12 cellular contexts compared by ENCODE assay signal in genomic region chr14:68936476-68936875, GRCh38. TPM values are rescaled to one million over a fixed set of nuclear protein-coding genes. Genes with fewer than 3 reads are reported as not detected.
A peak's percentile ranks its signal among the peaks of the same experiment; 100 is the strongest.
DNase-seq lines count a peak whose midpoint lies in the region; ATAC-seq and TF ChIP-seq lines count a peak whose summit lies in the region.
"Had no signal": no experiment of that assay in that cellular context is flagged by ENCODE, and none has a peak within 500 bp of the region (broad histone marks: within the 10 kb centered on the region; RNA-seq: fewer than 3 reads in every experiment).

No MANE protein-coding gene starts in this region.

- H3K27ac Mint-ChIP-seq in osteocyte (ENCODE audit: unreplicated experiment), result peak overlapping the region; percentile 94

- H3K9me3 Mint-ChIP-seq in osteocyte (ENCODE audit: unreplicated experiment), result no peaks in the 10 kb centered on the region
- H3K9me3 Mint-ChIP-seq: activated CD4-positive, alpha-beta T cell treated with anti-CD3 and anti-CD28 coated beads, Interleukin-2, amount 10 ng/mL, durations not matched to agents 7 days and 5 days; activated naive CD4-positive, alpha-beta T cell treated with anti-CD3 and anti-CD28 coated beads for 36 hours; neural crest cell had no signal

- DNase-seq in heart left ventricle (peak in 1 of 5 donors; percentile 26), cardiac septum (ENCODE audit: low spot score) (no peak), osteocyte (ENCODE audit: extremely low spot score, unreplicated experiment) (no peak), vagina (ENCODE audit: extremely low spot score in 2 of 2) (no peak), islet precursor cell (no peak), mesenteric fat pad (ENCODE audit: low spot score) (no peak)
- DNase-seq in stimulated activated CD8-positive, alpha-beta memory T cell treated with anti-CD3 and anti-CD28 coated beads, Interleukin-4, amount 100 ng/mL, for 48 hours, result no peak
- DNase-seq: activated CD4-positive, alpha-beta T cell treated with anti-CD3 and anti-CD28 coated beads, Interleukin-2, amount 10 ng/mL, durations not matched to agents 7 days and 5 days; activated naive CD4-positive, alpha-beta T cell treated with anti-CD3 and anti-CD28 coated beads for 36 hours; stimulated activated naive CD4-positive, alpha-beta T cell treated with Interleukin-2 at 50 U/mL for 16 hours had no signal

- WGBS in heart left ventricle, 4 donors, result 34 to 57% (median 43%) methylated on average over 8 of the region's 8 CpGs
- 34 to 62% methylated on average over 2 to 8 of the region's 8 CpGs for WGBS in gastroesophageal sphincter (ENCODE audit: low coverage in 1 of 2), 2 donors

- H3K36me3 ChIP-seq in heart left ventricle (peaks cover 0 to 2% (median 0%) of the 10 kb centered on the region in 9 donors), gastroesophageal sphincter (no peaks in the 10 kb centered on the region), vagina (no peaks in the 10 kb centered on the region)

- intact Hi-C loops in heart left ventricle (cut with DNase I) (loop anchor here in 7 of 10 donors (1.0 to 5.0 kb wide), 4 partner anchors 41 to 116 kb away; partner anchors contain the start of gene ACTN1 (in 6 of the 7)), cardiac septum (cut with DNase I) (no loop called here), vagina (cut with DNase I) (loop anchor here (5.0 kb wide), 1 partner anchor 41 kb away; the partner anchor contains the start of gene ACTN1)

- no peaks in the 10 kb centered on the region for H3K9me3 ChIP-seq in heart left ventricle
- H3K9me3 ChIP-seq in gastroesophageal sphincter, result no peaks in the 10 kb centered on the region
- H3K9me3 ChIP-seq in vagina, result no peaks in the 10 kb centered on the region

- H3K4me3 Mint-ChIP-seq in osteocyte (ENCODE audit: unreplicated experiment), result peak overlapping the region; percentile 5
- H3K4me3 Mint-ChIP-seq: activated CD4-positive, alpha-beta T cell treated with anti-CD3 and anti-CD28 coated beads, Interleukin-2, amount 10 ng/mL, durations not matched to agents 7 days and 5 days; activated naive CD4-positive, alpha-beta T cell treated with anti-CD3 and anti-CD28 coated beads for 36 hours; neural crest cell had no signal

- H3K27me3 Mint-ChIP-seq in osteocyte (ENCODE audit: unreplicated experiment), result no peaks in the 10 kb centered on the region
- H3K27me3 Mint-ChIP-seq: activated CD4-positive, alpha-beta T cell treated with anti-CD3 and anti-CD28 coated beads, Interleukin-2, amount 10 ng/mL, durations not matched to agents 7 days and 5 days had no signal

- H3K4me1 ChIP-seq in heart left ventricle (peaks cover 34 to 96% (median 75%) of the 10 kb centered on the region in 12 donors), gastroesophageal sphincter (peaks cover 25 to 100% (median 55%) of the 10 kb centered on the region in 3 donors), vagina (peaks cover 91% of the 10 kb centered on the region)

- H3K27me3 ChIP-seq in heart left ventricle, result no peaks in the 10 kb centered on the region
- no peaks in the 10 kb centered on the region for H3K27me3 ChIP-seq in gastroesophageal sphincter
- H3K27me3 ChIP-seq in vagina, result no peaks in the 10 kb centered on the region

- H3K4me1 Mint-ChIP-seq in osteocyte (ENCODE audit: unreplicated experiment), result peaks cover 90% of the 10 kb centered on the region

- H3K27ac ChIP-seq in heart left ventricle, result peak overlapping the region; percentile 76 to 98 (median 85)
- H3K27ac ChIP-seq in gastroesophageal sphincter, result peak overlapping the region; percentile 85 to 99 (median 94)
- peak overlapping the region; percentile 83 for H3K27ac ChIP-seq in vagina

- no peak for TF ChIP-seq CTCF in heart left ventricle (IDR thresholded peaks at IDR 0.05)
- TF ChIP-seq CTCF in gastroesophageal sphincter (IDR thresholded peaks at IDR 0.05), result no peak
- no peak for TF ChIP-seq CTCF in osteocyte (IDR thresholded peaks at IDR 0.05)
- TF ChIP-seq CTCF in vagina (IDR thresholded peaks at IDR 0.05), result no peak

- peak overlapping the region in 7 of 12 donors; percentile 6 to 38 (median 8) for H3K4me3 ChIP-seq in heart left ventricle
- H3K4me3 ChIP-seq in gastroesophageal sphincter, result peak overlapping the region in 1 of 2 donors; percentile 16
- no peak overlapping the region for H3K4me3 ChIP-seq in vagina

- no peak for TF ChIP-seq POLR2A in heart left ventricle (IDR thresholded peaks at IDR 0.05)
- TF ChIP-seq POLR2A in gastroesophageal sphincter (IDR thresholded peaks at IDR 0.05), result no peak
- no peak for TF ChIP-seq POLR2A in vagina (IDR thresholded peaks at IDR 0.05)

- H3K36me3 Mint-ChIP-seq in osteocyte (ENCODE audit: unreplicated experiment), result no peaks in the 10 kb centered on the region

- TF ChIP-seq EP300 in gastroesophageal sphincter (IDR thresholded peaks at IDR 0.05), result no peak

- ATAC-seq in heart left ventricle (no peak), gastroesophageal sphincter (no peak)

RNA-seq across cellular contexts. Expression of gene ACTN1, which starts 42.6 kb away (rescaled TPM):
- total RNA-seq in heart left ventricle (100 to 1,000 TPM in 6 of 9 donors, 10 to 100 TPM in 3; 63.6 to 252 (median 110) TPM), cardiac septum (346 TPM), gastroesophageal sphincter (1,000 to 10,000 TPM in 2 of 4 donors, 100 to 1,000 TPM in 2; 776 to 1,910 (median 969) TPM), osteocyte (371 and 380 TPM in 2 replicates), vagina (209 TPM), mesenteric fat pad (215 TPM)
- polyA plus RNA-seq in heart left ventricle, result 10 to 100 TPM; 48.4 to 88.2 TPM

Comparison
In these comparisons a context has a peak if more than half of its experiments do, and no peak if none do; other contexts are left out.
1. H3K4me3 ChIP-seq: peak in heart left ventricle (7 of 12); none in vagina (0 of 2).
2. Peak in every context shown above with its lines, with median percentiles within 50 percentile points of each other: H3K27ac ChIP-seq.